ENCODE assay signal across 9 cellular contexts in the genomic region with DNA sequence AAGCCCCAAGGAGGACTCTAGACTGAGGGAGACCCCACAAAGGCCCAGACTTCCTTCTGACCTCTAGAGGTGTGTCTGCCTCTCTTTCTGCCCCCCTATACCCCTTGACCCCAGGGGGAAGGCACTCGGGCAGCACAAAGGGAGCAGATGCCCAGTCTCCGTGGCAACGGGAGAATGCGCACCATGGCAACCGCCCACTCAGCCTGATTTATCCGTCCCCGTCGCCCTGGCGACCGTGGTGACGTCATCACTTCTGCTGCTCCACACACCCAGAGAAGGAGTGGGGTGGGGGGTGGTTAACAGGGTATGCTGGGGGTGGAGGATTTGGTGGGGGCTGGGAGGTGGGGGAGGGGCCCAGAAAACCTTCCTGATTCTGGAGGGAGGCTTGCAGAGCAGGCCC. TPM values are rescaled to one million over a fixed set of nuclear protein-coding genes. Genes with fewer than 3 reads are reported as not detected.
DNase-seq lines count a peak whose midpoint lies in the region; ATAC-seq and TF ChIP-seq lines count a peak whose summit lies in the region.
"Had no signal": no experiment of that assay in that cellular context is flagged by ENCODE, and none has a peak within 500 bp of the region (broad histone marks: within the 10 kb centered on the region; RNA-seq: fewer than 3 reads in every experiment).

No MANE protein-coding gene starts in this region.

- TF ChIP-seq CTCF in WTC11 (IDR thresholded peaks at IDR 0.05) (no peak), fibroblast of lung (conservative IDR thresholded peaks at IDR 0.05 in 1 of 2, IDR thresholded peaks at IDR 0.05 in 1 of 2; ENCODE audit: low read depth in 1 of 2, low read length in 2 of 2) (no peak), foreskin keratinocyte (conservative IDR thresholded peaks at IDR 0.05) (no peak), gastroesophageal sphincter (IDR thresholded peaks at IDR 0.05) (no peak)

- no peak for TF ChIP-seq POLR2A in gastroesophageal sphincter (IDR thresholded peaks at IDR 0.05)

- no peak overlapping the region for H3K4me2 ChIP-seq in fibroblast of lung (ENCODE audit: extremely low read depth, insufficient read depth, low read length)

- H3K27ac ChIP-seq in fibroblast of lung (ENCODE audit: insufficient read depth, low read length) (no peak overlapping the region), foreskin keratinocyte (no peak overlapping the region), gastroesophageal sphincter (no peak overlapping the region)

- H3K9me3 ChIP-seq in fibroblast of lung (ENCODE audit: control insufficient read depth, insufficient read depth, low read depth, low read length) (no peaks in the 10 kb centered on the region), gastroesophageal sphincter (no peaks in the 10 kb centered on the region)

- no peaks in the 10 kb centered on the region for H3K9me3 Mint-ChIP-seq in activated naive CD4-positive, alpha-beta T cell treated with anti-CD3 and anti-CD28 coated beads for 36 hours
- no peaks in the 10 kb centered on the region for H3K9me3 Mint-ChIP-seq in WTC11

- H3K4me1 ChIP-seq in fibroblast of lung (ENCODE audit: control insufficient read depth, extremely low read depth, insufficient read depth, low read length) (no peaks in the 10 kb centered on the region), foreskin keratinocyte (peaks cover 4% of the 10 kb centered on the region), gastroesophageal sphincter (no peaks in the 10 kb centered on the region)

- no peaks in the 10 kb centered on the region for H3K79me2 ChIP-seq in fibroblast of lung (ENCODE audit: control insufficient read depth, insufficient read depth, low read length)

- H4K20me1 ChIP-seq in fibroblast of lung (ENCODE audit: control insufficient read depth, extremely low read depth, insufficient read depth, low read length), result no peaks in the 10 kb centered on the region

- intact Hi-C loops in activated naive CD4-positive, alpha-beta T cell treated with anti-CD3 and anti-CD28 coated beads for 36 hours (cut with micrococcal nuclease), result no loop called here

- 52% methylated on average over 3 of the region's 11 CpGs; no CpG with 5 or more reads in 1 of the 2 donors for WGBS in gastroesophageal sphincter (ENCODE audit: low coverage in 1 of 2), 2 donors

- no peak for TF ChIP-seq EP300 in gastroesophageal sphincter (IDR thresholded peaks at IDR 0.05)

- CTCF ChIA-PET in activated naive CD4-positive, alpha-beta T cell treated with anti-CD3 and anti-CD28 coated beads for 36 hours (lab: Charles Lee), result interaction anchor here (1.0 kb wide), 1 partner anchor 10 kb away, joined by 3 read pairs; no protein-coding TSS in a partner anchor
- CTCF ChIA-PET in WTC11 (lab: Charles Lee), result interaction anchor here (1.3 kb wide), 1 partner anchor 24 kb away, joined by 4 read pairs; no protein-coding TSS in a partner anchor

- POLR2A ChIA-PET in WTC11 (lab: Charles Lee), result no interaction called here

- H3K36me3 Mint-ChIP-seq in activated naive CD4-positive, alpha-beta T cell treated with anti-CD3 and anti-CD28 coated beads for 36 hours (ENCODE audit: low read depth), result no peaks in the 10 kb centered on the region
- H3K36me3 Mint-ChIP-seq in WTC11, result no peaks in the 10 kb centered on the region

- no peak for ATAC-seq in WTC11
- no peak for ATAC-seq in foreskin keratinocyte
- ATAC-seq in gastroesophageal sphincter, result no peak
- no peak for ATAC-seq in GM18861 (IDR thresholded peaks at IDR 0.05; ENCODE audit: unreplicated experiment)

- H3K27me3 Mint-ChIP-seq in activated naive CD4-positive, alpha-beta T cell treated with anti-CD3 and anti-CD28 coated beads for 36 hours (ENCODE audit: low read depth), result peaks cover 14% of the 10 kb centered on the region
- peaks cover 9% of the 10 kb centered on the region for H3K27me3 Mint-ChIP-seq in WTC11 (ENCODE audit: low read depth)

- no peak overlapping the region for H3K9ac ChIP-seq in fibroblast of lung (ENCODE audit: insufficient read depth, low read length)

- H3K27me3 ChIP-seq in fibroblast of lung (ENCODE audit: control insufficient read depth, insufficient read depth, low read length) (peaks cover 11% of the 10 kb centered on the region), foreskin keratinocyte (no peaks in the 10 kb centered on the region), gastroesophageal sphincter (no peaks in the 10 kb centered on the region)

- H3K4me3 Mint-ChIP-seq in activated naive CD4-positive, alpha-beta T cell treated with anti-CD3 and anti-CD28 coated beads for 36 hours, result no peak overlapping the region
- no peak overlapping the region for H3K4me3 Mint-ChIP-seq in WTC11

- H3K36me3 ChIP-seq in fibroblast of lung (ENCODE audit: control insufficient read depth, insufficient read depth, low read length) (no peaks in the 10 kb centered on the region), gastroesophageal sphincter (no peaks in the 10 kb centered on the region)

- H3K4me1 Mint-ChIP-seq in activated naive CD4-positive, alpha-beta T cell treated with anti-CD3 and anti-CD28 coated beads for 36 hours (ENCODE audit: low read depth), result no peaks in the 10 kb centered on the region
- peaks cover under 1% of the 10 kb centered on the region for H3K4me1 Mint-ChIP-seq in WTC11

- H2AFZ ChIP-seq in fibroblast of lung (ENCODE audit: low read length), result no peak overlapping the region

- H3K4me3 ChIP-seq in fibroblast of lung (replicated peaks in 1 of 4; ENCODE audit: control extremely low read depth in 1 of 4, insufficient read depth in 1 of 4, low read depth in 3 of 4, low read length in 4 of 4), result no peak overlapping the region
- no peak overlapping the region for H3K4me3 ChIP-seq in gastroesophageal sphincter

- DNase-seq in activated naive CD4-positive, alpha-beta T cell treated with anti-CD3 and anti-CD28 coated beads for 36 hours, result peak; percentile 22
- DNase-seq in activated naive CD4-positive, alpha-beta T cell treated with anti-CD3 and anti-CD28 coated beads, Interleukin-2, amount 50 U/mL, for 16 hours, result no peak
- DNase-seq in WTC11 (ENCODE audit: low spot score) (peak; percentile 81), fibroblast of lung (ENCODE audit: low read depth in 2 of 2) (peak; percentile 24 to 59), superior temporal gyrus (ENCODE audit: extremely low spot score) (peak; percentile 78), foreskin keratinocyte (no peak)
- DNase-seq: NCI-H187 treated with DMSO at 0.1 percent for 48 hours had no signal

- no peak overlapping the region for H3K27ac Mint-ChIP-seq in activated naive CD4-positive, alpha-beta T cell treated with anti-CD3 and anti-CD28 coated beads for 36 hours
- H3K27ac Mint-ChIP-seq in WTC11, result no peak overlapping the region

TF ChIP-seq in WTC11, 78 proteins besides CTCF, POLR2A, EP300 and RAD21 (continues in another document):
- TF ChIP-seq ATF3 (CRISPR knock-in tag; conservative IDR thresholded peaks at IDR 0.05), result no peak
- TF ChIP-seq, protein P1, sequence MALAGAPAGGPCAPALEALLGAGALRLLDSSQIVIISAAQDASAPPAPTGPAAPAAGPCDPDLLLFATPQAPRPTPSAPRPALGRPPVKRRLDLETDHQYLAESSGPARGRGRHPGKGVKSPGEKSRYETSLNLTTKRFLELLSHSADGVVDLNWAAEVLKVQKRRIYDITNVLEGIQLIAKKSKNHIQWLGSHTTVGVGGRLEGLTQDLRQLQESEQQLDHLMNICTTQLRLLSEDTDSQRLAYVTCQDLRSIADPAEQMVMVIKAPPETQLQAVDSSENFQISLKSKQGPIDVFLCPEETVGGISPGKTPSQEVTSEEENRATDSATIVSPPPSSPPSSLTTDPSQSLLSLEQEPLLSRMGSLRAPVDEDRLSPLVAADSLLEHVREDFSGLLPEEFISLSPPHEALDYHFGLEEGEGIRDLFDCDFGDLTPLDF (CRISPR knock-in tag; IDR thresholded peaks at IDR 0.05), result no peak
- TF ChIP-seq RELA (CRISPR knock-in tag; IDR thresholded peaks at IDR 0.05; ENCODE audit: borderline replicate concordance), result no peak
- TF ChIP-seq ZNF671 (CRISPR knock-in tag; IDR thresholded peaks at IDR 0.05), result no peak
- TF ChIP-seq NFE2L1 (CRISPR knock-in tag; IDR thresholded peaks at IDR 0.05), result no peak
- TF ChIP-seq ZNF317 (CRISPR knock-in tag; IDR thresholded peaks at IDR 0.05; ENCODE audit: borderline replicate concordance, low read depth), result no peak
- TF ChIP-seq TEAD4 (CRISPR knock-in tag; IDR thresholded peaks at IDR 0.05), result no peak
- no peak for TF ChIP-seq ZNF416 (CRISPR knock-in tag; IDR thresholded peaks at IDR 0.05)
- no peak for TF ChIP-seq RORB (CRISPR knock-in tag; IDR thresholded peaks at IDR 0.05)
- TF ChIP-seq ESRRA (CRISPR knock-in tag; IDR thresholded peaks at IDR 0.05; ENCODE audit: borderline replicate concordance), result no peak
- TF ChIP-seq ZNF423 (CRISPR knock-in tag; IDR thresholded peaks at IDR 0.05), result no peak

RNA-seq across cellular contexts. Expression of gene CELF3, which starts 6.4 kb away (rescaled TPM):
- total RNA-seq in activated naive CD4-positive, alpha-beta T cell treated with anti-CD3 and anti-CD28 coated beads for 36 hours, result not detected
- 0.34 to 0.64 TPM (median 0.42 TPM) in 3 replicates for total RNA-seq in WTC11 (2021)
- not detected in 2 replicates for total RNA-seq in fibroblast of lung
- not detected in 2 replicates for polyA plus RNA-seq in fibroblast of lung
- not detected in 2 replicates for polyA plus RNA-seq in fibroblast of lung (2012)
- polyA minus RNA-seq in fibroblast of lung (ENCODE audit: low replicate concordance), result not detected in 2 replicates
- not detected in 2 replicates for total RNA-seq in foreskin keratinocyte
- not detected in 2 replicates for polyA plus RNA-seq in foreskin keratinocyte
- total RNA-seq in gastroesophageal sphincter, result under 1 TPM in 3 of 4 donors, not detected in 1; 0.22 to 0.93 (median 0.40) TPM

RNA-seq across cellular contexts. Expression of gene RIIAD1, which starts 11.1 kb away (rescaled TPM):
- total RNA-seq in activated naive CD4-positive, alpha-beta T cell treated with anti-CD3 and anti-CD28 coated beads for 36 hours, result not detected
- total RNA-seq in WTC11 (2021) (0.92 TPM in 1 of 3 replicates, not detected in the others), fibroblast of lung (not detected in 2 replicates), foreskin keratinocyte (not detected in 2 replicates), gastroesophageal sphincter (1 to 10 TPM in 1 of 4 donors, not detected in 3; 1.4 TPM)
- polyA plus RNA-seq in fibroblast of lung (not detected in 2 replicates), foreskin keratinocyte (not detected in 2 replicates)
- not detected in 2 replicates for polyA plus RNA-seq in fibroblast of lung (2012)
- polyA minus RNA-seq in fibroblast of lung (ENCODE audit: low replicate concordance), result not detected in 2 replicates

RNA-seq across cellular contexts. Expression of gene MRPL9, which starts 53.1 kb away (rescaled TPM):
- total RNA-seq in activated naive CD4-positive, alpha-beta T cell treated with anti-CD3 and anti-CD28 coated beads for 36 hours, result 100 to 1,000 TPM; 157 to 160 TPM
- total RNA-seq in WTC11 (2021) (88.8 to 99.3 TPM (median 95.5 TPM) in 3 replicates), fibroblast of lung (86.5 and 91.4 TPM in 2 replicates), foreskin keratinocyte (91.3 and 101 TPM in 2 replicates), gastroesophageal sphincter (10 to 100 TPM; 49.7 to 60.7 (median 55.5) TPM)
- polyA plus RNA-seq in fibroblast of lung (58.3 and 79.2 TPM in 2 replicates), foreskin keratinocyte (98.1 and 105 TPM in 2 replicates)
- polyA plus RNA-seq in fibroblast of lung (2012), result 72.9 and 94.0 TPM in 2 replicates
- 21.1 and 59.4 TPM in 2 replicates for polyA minus RNA-seq in fibroblast of lung (ENCODE audit: low replicate concordance)

Comparison
In these comparisons a context has a peak if more than half of its experiments do, and no peak if none do; other contexts are left out.
1. DNase-seq: peak in activated naive CD4-positive, alpha-beta T cell treated with anti-CD3 and anti-CD28 coated beads for 36 hours (single experiment), WTC11 (single experiment), fibroblast of lung (2 of 2) and superior temporal gyrus (single experiment); none in activated naive CD4-positive, alpha-beta T cell treated with anti-CD3 and anti-CD28 coated beads, Interleukin-2, amount 50 U/mL, for 16 hours (single experiment) and foreskin keratinocyte (0 of 2).